Comparison of ENCODE assay signal across 1 cellular context in the genomic region with DNA sequence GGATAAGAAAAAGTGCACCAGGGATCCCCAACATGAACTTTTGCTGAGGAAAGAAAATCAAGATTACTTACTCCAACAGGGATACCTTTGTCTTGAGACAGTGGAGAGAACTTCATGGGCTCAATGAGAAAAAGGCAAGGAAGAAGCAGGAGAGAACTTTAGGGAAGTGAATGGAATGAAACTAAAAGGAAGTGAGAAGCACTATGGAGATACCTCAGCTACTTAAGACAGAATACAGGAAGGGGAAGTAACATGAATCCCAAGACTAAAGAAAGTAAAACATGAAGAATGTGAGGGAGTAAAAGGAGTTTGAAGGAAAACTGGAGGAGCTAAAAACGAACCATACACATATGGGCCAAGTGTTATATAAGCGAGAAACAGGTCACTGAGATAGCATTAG.
TF ChIP-seq lines count a peak whose summit lies in the region.

No MANE protein-coding gene starts in this region.

TF ChIP-seq in GM23338, 12 proteins besides CTCF, POLR2A, EP300 and RAD21 (continued from another document):
- no peak for TF ChIP-seq REST (IDR thresholded peaks at IDR 0.05; ENCODE audit: unreplicated experiment)
- no peak for TF ChIP-seq STAT1 (IDR thresholded peaks at IDR 0.05; ENCODE audit: unreplicated experiment)
- no peak for TF ChIP-seq EZH2phosphoT487 (IDR thresholded peaks at IDR 0.05; ENCODE audit: unreplicated experiment)
- no peak for TF ChIP-seq CREB1 (CRISPR knock-in tag; IDR thresholded peaks at IDR 0.05; ENCODE audit: low read depth)
- no peak for TF ChIP-seq NANOG (IDR thresholded peaks at IDR 0.05; ENCODE audit: borderline replicate concordance)
- TF ChIP-seq POLR2AphosphoS5 (IDR thresholded peaks at IDR 0.05; ENCODE audit: low read depth), result no peak
- no peak for TF ChIP-seq ZNF331 (CRISPR knock-in tag; IDR thresholded peaks at IDR 0.05; ENCODE audit: low read depth)
- TF ChIP-seq EZH2 (IDR thresholded peaks at IDR 0.05; ENCODE audit: low read depth, unreplicated experiment), result no peak
- TF ChIP-seq JUNB (IDR thresholded peaks at IDR 0.05; ENCODE audit: unreplicated experiment), result no peak
